19 cellular contexts compared by ENCODE assay signal in the genomic region with DNA sequence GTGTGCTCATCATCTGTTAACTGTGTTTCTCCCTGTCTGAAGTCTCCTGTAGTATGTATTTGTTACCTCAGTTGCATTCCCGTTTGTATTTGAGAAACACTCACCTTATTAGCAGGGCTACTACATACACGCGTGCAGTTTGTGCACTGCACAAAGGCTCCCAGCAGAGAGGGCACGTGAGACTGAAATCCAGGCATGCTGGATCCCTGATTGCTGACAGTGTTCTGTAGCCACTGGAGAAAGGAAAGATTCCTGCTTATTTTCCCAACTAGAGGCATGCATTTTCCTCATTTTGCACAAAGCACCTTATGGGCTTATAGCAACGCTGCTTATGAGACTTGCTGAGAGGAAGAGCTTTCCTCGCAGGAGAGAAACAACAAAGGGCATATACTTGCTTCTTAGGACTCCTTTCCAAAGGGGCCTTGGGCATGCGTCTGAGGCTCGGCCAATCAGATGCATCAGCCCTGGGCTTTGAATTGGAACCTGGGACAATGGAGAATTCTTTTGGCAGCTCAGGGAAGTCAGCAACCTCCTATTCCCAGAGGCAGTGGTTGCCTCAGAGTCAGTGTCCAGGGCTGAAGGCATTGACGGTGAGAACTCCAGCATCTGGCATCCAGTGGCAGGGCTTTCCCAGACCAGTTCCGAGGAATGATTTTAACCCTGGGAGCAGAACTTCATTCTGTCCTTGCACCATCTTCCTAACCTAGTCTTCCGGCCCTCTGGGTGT. TPM values are rescaled to one million over a fixed set of nuclear protein-coding genes. Genes with fewer than 3 reads are reported as not detected.
DNase-seq lines count a peak whose midpoint lies in the region; ATAC-seq and TF ChIP-seq lines count a peak whose summit lies in the region.
"Had no signal": no experiment of that assay in that cellular context is flagged by ENCODE, and none has a peak within 500 bp of the region (broad histone marks: within the 10 kb centered on the region; RNA-seq: fewer than 3 reads in every experiment).

No MANE protein-coding gene starts in this region.

- H3K4me1 ChIP-seq in A673 (ENCODE audit: insufficient read depth, low read length, poor library complexity, severe bottlenecking) (no peaks in the 10 kb centered on the region), GM23338 (ENCODE audit: insufficient read depth) (peaks cover 8% of the 10 kb centered on the region; the same call in 1 of the 2 replicates)
- H3K4me1 ChIP-seq: prostate gland had no signal

- H3K9me3 Mint-ChIP-seq in GM23338 (no peaks in the 10 kb centered on the region), CD14-positive monocyte (no peaks in the 10 kb centered on the region)

- H3K4me1 Mint-ChIP-seq in GM23338 (0 out of 3 replicates have a peak, but pooled peaks cover 5% of the 10 kb centered on the region), CD14-positive monocyte (no peaks in the 10 kb centered on the region)

- CTCF ChIA-PET in A673 (lab: Charles Lee) = no interaction called here

- DNase-seq in A673 (ENCODE audit: low spot score) (peak; percentile 15), GM23338 (ENCODE audit: low spot score) (peak; percentile 34), iPS-NIHi11 (ENCODE audit: low spot score) (peak; percentile 47), CD14-positive monocyte (ENCODE audit: low spot score) (no peak), GM19240 (ENCODE audit: insufficient read length, low spot score) (no peak)
- no peak for DNase-seq in central memory CD4-positive, alpha-beta T cell
- DNase-seq: activated CD4-positive, alpha-beta T cell treated with anti-CD3 and anti-CD28 coated beads for 48 hours; EL; erythroblast; glutamatergic neuron; kidney glomerular epithelial cell; NCI-H446; stimulated activated CD4-positive, alpha-beta T cell treated with anti-CD3 and anti-CD28 coated beads, Interleukin-15, amount 100 ng/mL, for 24 hours had no signal

- BruUV-seq in A673 (replicated peaks; lab: Mats Ljungman, UMichigan) = no TSS peak

- H3K27me3 ChIP-seq in A673 (replicated peaks; ENCODE audit: insufficient read depth, low read depth, low read length, poor library complexity) (peaks cover 75% of the 10 kb centered on the region), GM23338 (ENCODE audit: insufficient read depth) (no peaks in the 10 kb centered on the region)
- H3K27me3 ChIP-seq: BLaER1 treated with 17β-estradiol and CSF1 and Interleukin-3, amounts not matched to agents 10 nM and 100 nM had no signal

- H3K36me3 Mint-ChIP-seq in GM23338 (ENCODE audit: low read depth) (no peaks in the 10 kb centered on the region), CD14-positive monocyte (no peaks in the 10 kb centered on the region)
- H3K36me3 Mint-ChIP-seq: activated naive CD8-positive, alpha-beta T cell had no signal

- no peaks in the 10 kb centered on the region for H3F3A ChIP-seq in GM23338 (replicated peaks; ENCODE audit: low read depth)

- no peak overlapping the region for H3K4me3 Mint-ChIP-seq in GM23338
- no peak overlapping the region for H3K4me3 Mint-ChIP-seq in CD14-positive monocyte
- H3K4me3 Mint-ChIP-seq: activated naive CD8-positive, alpha-beta T cell had no signal

- no peaks in the 10 kb centered on the region for H3K9me3 ChIP-seq in A673 (ENCODE audit: low read depth, low read length, poor library complexity, severe bottlenecking)
- H3K9me3 ChIP-seq: BLaER1 treated with 17β-estradiol and CSF1 and Interleukin-3, amounts not matched to agents 10 nM and 100 nM; prostate gland had no signal

- intact Hi-C loops in A673 (cut with micrococcal nuclease; ENCODE audit: unreplicated experiment) = no loop called here
- intact Hi-C loops in CD14-positive monocyte (cut with micrococcal nuclease) = no loop called here

- H2AFZ ChIP-seq in GM23338 = peak overlapping the region; percentile 93

- no peak overlapping the region for H3K4me2 ChIP-seq in GM23338
- H3K4me2 ChIP-seq: BLaER1 treated with 17β-estradiol and CSF1 and Interleukin-3, amounts not matched to agents 10 nM and 100 nM had no signal

- peaks cover 17% of the 10 kb centered on the region for H3K9me2 ChIP-seq in GM23338 (ENCODE audit: insufficient read depth)

- H3K27ac Mint-ChIP-seq in GM23338 (no peak overlapping the region), CD14-positive monocyte (no peak overlapping the region)
- H3K27ac Mint-ChIP-seq: activated naive CD8-positive, alpha-beta T cell had no signal

- no peak overlapping the region for H3K27ac ChIP-seq in A673 (ENCODE audit: low read depth, low read length, poor library complexity, severe bottlenecking)
- H3K27ac ChIP-seq in GM23338 (ENCODE audit: low read depth) = no peak overlapping the region
- H3K27ac ChIP-seq: BLaER1 treated with 17β-estradiol and CSF1 and Interleukin-3, amounts not matched to agents 10 nM and 100 nM; prostate gland had no signal

- H3K4me3 ChIP-seq in A673 (ENCODE audit: low read depth, low read length, poor library complexity, severe bottlenecking) = no peak overlapping the region
- no peak overlapping the region for H3K4me3 ChIP-seq in GM23338
- H3K4me3 ChIP-seq: BLaER1 treated with 17β-estradiol and CSF1 and Interleukin-3, amounts not matched to agents 10 nM and 100 nM; GM12878; prostate gland had no signal

- H4K20me1 ChIP-seq in GM23338 (replicated peaks; ENCODE audit: insufficient read depth) = no peaks in the 10 kb centered on the region
- H4K20me1 ChIP-seq: BLaER1 treated with 17β-estradiol and CSF1 and Interleukin-3, amounts not matched to agents 10 nM and 100 nM had no signal

- ATAC-seq in GM23338 = peak; percentile 76
- ATAC-seq in SK-N-SH treated with all-trans-retinoic acid at 6 μM for 48 hours = peak; percentile 64
- no peak for ATAC-seq in GM18858 (IDR thresholded peaks at IDR 0.05; ENCODE audit: unreplicated experiment)
- ATAC-seq: GM12878 had no signal

- TF ChIP-seq CTCF in A673 (conservative IDR thresholded peaks at IDR 0.05; ENCODE audit: low read depth, low read length) (no peak), GM23338 (conservative IDR thresholded peaks at IDR 0.05; ENCODE audit: low read depth in 2 of 2) (0 out of 4 replicates have a peak, but pooled peaks of 1 of the 2 experiments have one; percentile 4), CD14-positive monocyte (IDR thresholded peaks at IDR 0.05) (no peak)

- H3K79me2 ChIP-seq in GM23338 (replicated peaks; ENCODE audit: insufficient read depth) = no peaks in the 10 kb centered on the region

- H3K27me3 Mint-ChIP-seq in GM23338 (ENCODE audit: insufficient read depth, low read depth, poor library complexity) = peaks cover 4% of the 10 kb centered on the region
- peaks cover 0 to 2% (median 2%) of the 10 kb centered on the region in 3 donors for H3K27me3 Mint-ChIP-seq in CD14-positive monocyte (ENCODE audit: low read depth in 3 of 3)

- no peaks in the 10 kb centered on the region for H3K36me3 ChIP-seq in A673 (ENCODE audit: insufficient read depth, low read length, poor library complexity, severe bottlenecking)
- no peaks in the 10 kb centered on the region for H3K36me3 ChIP-seq in GM23338 (ENCODE audit: insufficient read depth)
- H3K36me3 ChIP-seq: BLaER1 treated with 17β-estradiol and CSF1 and Interleukin-3, amounts not matched to agents 10 nM and 100 nM; prostate gland had no signal

- POLR2A ChIA-PET in A673 (lab: Charles Lee; ENCODE audit: low non-redundant PET) = no interaction called here

TF ChIP-seq in SK-N-SH treated with all-trans-retinoic acid at 6 μM for 48 hours, 23 proteins besides CTCF, POLR2A, EP300 and RAD21:
- TF ChIP-seq PPARA (CRISPR knock-in tag; IDR thresholded peaks at IDR 0.05; ENCODE audit: borderline replicate concordance) (no peak), OSR1 (CRISPR knock-in tag; IDR thresholded peaks at IDR 0.05) (no peak), CSDC2 (CRISPR knock-in tag; IDR thresholded peaks at IDR 0.05) (no peak), ESRRG (CRISPR knock-in tag; IDR thresholded peaks at IDR 0.05) (no peak), TOX (CRISPR knock-in tag; IDR thresholded peaks at IDR 0.05; ENCODE audit: borderline replicate concordance) (no peak)
- TF ChIP-seq, protein P1, sequence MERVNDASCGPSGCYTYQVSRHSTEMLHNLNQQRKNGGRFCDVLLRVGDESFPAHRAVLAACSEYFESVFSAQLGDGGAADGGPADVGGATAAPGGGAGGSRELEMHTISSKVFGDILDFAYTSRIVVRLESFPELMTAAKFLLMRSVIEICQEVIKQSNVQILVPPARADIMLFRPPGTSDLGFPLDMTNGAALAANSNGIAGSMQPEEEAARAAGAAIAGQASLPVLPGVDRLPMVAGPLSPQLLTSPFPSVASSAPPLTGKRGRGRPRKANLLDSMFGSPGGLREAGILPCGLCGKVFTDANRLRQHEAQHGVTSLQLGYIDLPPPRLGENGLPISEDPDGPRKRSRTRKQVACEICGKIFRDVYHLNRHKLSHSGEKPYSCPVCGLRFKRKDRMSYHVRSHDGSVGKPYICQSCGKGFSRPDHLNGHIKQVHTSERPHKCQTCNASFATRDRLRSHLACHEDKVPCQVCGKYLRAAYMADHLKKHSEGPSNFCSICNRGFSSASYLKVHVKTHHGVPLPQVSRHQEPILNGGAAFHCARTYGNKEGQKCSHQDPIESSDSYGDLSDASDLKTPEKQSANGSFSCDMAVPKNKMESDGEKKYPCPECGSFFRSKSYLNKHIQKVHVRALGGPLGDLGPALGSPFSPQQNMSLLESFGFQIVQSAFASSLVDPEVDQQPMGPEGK (CRISPR knock-in tag; IDR thresholded peaks at IDR 0.05; ENCODE audit: borderline replicate concordance) = no peak
- TF ChIP-seq, protein P2, sequence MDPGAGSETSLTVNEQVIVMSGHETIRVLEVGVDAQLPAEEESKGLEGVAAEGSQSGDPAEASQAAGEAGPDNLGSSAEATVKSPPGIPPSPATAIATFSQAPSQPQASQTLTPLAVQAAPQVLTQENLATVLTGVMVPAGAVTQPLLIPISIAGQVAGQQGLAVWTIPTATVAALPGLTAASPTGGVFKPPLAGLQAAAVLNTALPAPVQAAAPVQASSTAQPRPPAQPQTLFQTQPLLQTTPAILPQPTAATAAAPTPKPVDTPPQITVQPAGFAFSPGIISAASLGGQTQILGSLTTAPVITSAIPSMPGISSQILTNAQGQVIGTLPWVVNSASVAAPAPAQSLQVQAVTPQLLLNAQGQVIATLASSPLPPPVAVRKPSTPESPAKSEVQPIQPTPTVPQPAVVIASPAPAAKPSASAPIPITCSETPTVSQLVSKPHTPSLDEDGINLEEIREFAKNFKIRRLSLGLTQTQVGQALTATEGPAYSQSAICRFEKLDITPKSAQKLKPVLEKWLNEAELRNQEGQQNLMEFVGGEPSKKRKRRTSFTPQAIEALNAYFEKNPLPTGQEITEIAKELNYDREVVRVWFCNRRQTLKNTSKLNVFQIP (CRISPR knock-in tag; IDR thresholded peaks at IDR 0.05; ENCODE audit: borderline replicate concordance, low read depth) = no peak
TF ChIP-seq in SK-N-SH treated with all-trans-retinoic acid at 6 μM for 48 hours: peak in this region for 0.

RNA-seq across cellular contexts. Expression of a gene that starts 9.9 kb away (rescaled TPM):
- total RNA-seq in A673 (2021) = 0.71 and 0.87 TPM in 2 replicates
- 28.3 and 45.1 TPM in 2 replicates for total RNA-seq in GM23338 (2014; rRNA removed; shearing (Covaris generic))
- polyA plus RNA-seq in GM23338 (2016; fragmentation: Nextera tagmentation; extraction: Ambion mirVana) (3.7 and 4.5 TPM in 2 replicates), CD14-positive monocyte (not detected)

Comparison
In these comparisons a context has a peak if more than half of its experiments do, and no peak if none do; other contexts are left out.
1. DNase-seq: peak in A673 (single experiment), GM23338 (single experiment) and iPS-NIHi11 (single experiment); none in CD14-positive monocyte (single experiment), GM19240 (single experiment) and central memory CD4-positive, alpha-beta T cell (single experiment).
2. RNA of a gene that starts 9.9 kb away (total RNA-seq): 28.3 to 45.1 TPM in GM23338; 0.71 to 0.87 TPM in A673; every median in the first group is over 10 times any median in the second.